Comparison of ENCODE assay signal across 14 cellular contexts in genomic region chr9:71743217-71743705, GRCh38. TPM values are rescaled to one million over a fixed set of nuclear protein-coding genes. Genes with fewer than 3 reads are reported as not detected.
DNase-seq lines count a peak whose midpoint lies in the region; ATAC-seq and TF ChIP-seq lines count a peak whose summit lies in the region.
"Had no signal": no experiment of that assay in that cellular context is flagged by ENCODE, and none has a peak within 500 bp of the region (broad histone marks: within the 10 kb centered on the region; RNA-seq: fewer than 3 reads in every experiment).

No MANE protein-coding gene starts in this region.

- H3K27ac ChIP-seq in 22Rv1 (0 out of 2 replicates have a peak overlapping the region, but pooled peaks have one; percentile 14), RWPE2 (ENCODE audit: poor library complexity, severe bottlenecking) (no peak overlapping the region)
- H3K27ac ChIP-seq: sigmoid colon, WERI-Rb-1 had no signal

- H3K4me3 ChIP-seq in RWPE2 (ENCODE audit: severe bottlenecking): no peak overlapping the region
- H3K4me3 ChIP-seq: sigmoid colon had no signal

- ATAC-seq in RWPE2 (ENCODE audit: low read depth): peak; percentile 68
- ATAC-seq: natural killer cell had no signal

- no peaks in the 10 kb centered on the region for H3K27me3 ChIP-seq in RWPE2 (ENCODE audit: insufficient read depth, poor library complexity, severe bottlenecking)
- H3K27me3 ChIP-seq: sigmoid colon had no signal

- H3K9me3 ChIP-seq in RWPE2 (ENCODE audit: severe bottlenecking): no peaks in the 10 kb centered on the region
- H3K9me3 ChIP-seq: sigmoid colon had no signal

- DNase-seq in RWPE2 (ENCODE audit: low spot score) (no peak), dermis blood vessel endothelial cell (peak; percentile 34), myocyte (ENCODE audit: low read depth) (peak; percentile 69), NOMO-1 treated with DMSO at 0.1 percent for 48 hours (lab: John Stamatoyannopoulos, UW; ENCODE audit: unreplicated experiment) (no peak), activated gamma-delta T cell treated with Interleukin-2 at 50 U/mL for 16 hours (no peak), cerebellum (ENCODE audit: low spot score) (no peak), NCI-H2029 treated with DMSO at 0.1 percent for 48 hours (lab: John Stamatoyannopoulos, UW) (no peak)
- DNase-seq: activated naive CD8-positive, alpha-beta T cell treated with anti-CD3 and anti-CD28 coated beads, Interleukin-2, amount 10 ng/mL, durations not matched to agents 7 days and 5 days; natural killer cell; NCI-H2081 treated with DMSO at 0.1 percent for 48 hours; sigmoid colon; substantia nigra; WERI-Rb-1 had no signal

- peaks cover 21% of the 10 kb centered on the region for H3K4me1 ChIP-seq in RWPE2 (ENCODE audit: insufficient read depth, poor library complexity, severe bottlenecking)
- H3K4me1 ChIP-seq: sigmoid colon had no signal

- peaks cover 27% of the 10 kb centered on the region; the same call in 1 of the 2 replicates for H3K36me3 ChIP-seq in RWPE2 (ENCODE audit: low read depth)
- H3K36me3 ChIP-seq: WERI-Rb-1 had no signal

- TF ChIP-seq CTCF in 22Rv1 (IDR thresholded peaks at IDR 0.05) (no peak), RWPE2 (IDR thresholded peaks at IDR 0.05; ENCODE audit: poor library complexity, severe bottlenecking) (no peak)

RNA-seq across cellular contexts. Expression of gene CEMIP2, which starts 25.1 kb away (rescaled TPM):
- 204 and 216 TPM in 2 replicates for total RNA-seq in dermis blood vessel endothelial cell
- 17.1 and 30.5 TPM in 2 replicates for total RNA-seq in myocyte
- polyA plus RNA-seq in myocyte (2012): 31.7 TPM
- total RNA-seq in cerebellum: 43.7 TPM

Comparison
In these comparisons a context has a peak if more than half of its experiments do, and no peak if none do; other contexts are left out.
1. DNase-seq: peak in dermis blood vessel endothelial cell (single experiment) and myocyte (single experiment); none in RWPE2 (single experiment), NOMO-1 treated with DMSO at 0.1 percent for 48 hours (single experiment), activated gamma-delta T cell treated with Interleukin-2 at 50 U/mL for 16 hours (single experiment), cerebellum (single experiment) and NCI-H2029 treated with DMSO at 0.1 percent for 48 hours (single experiment).